25 cellular contexts compared by ENCODE assay signal in genomic region chr17:21464611-21465021, GRCh38.
DNase-seq lines count a peak whose midpoint lies in the region; ATAC-seq and TF ChIP-seq lines count a peak whose summit lies in the region.
"Had no signal": no experiment of that assay in that cellular context is flagged by ENCODE, and none has a peak within 500 bp of the region (broad histone marks: within the 10 kb centered on the region; RNA-seq: fewer than 3 reads in every experiment).

No MANE protein-coding gene starts in this region.

- H3K27me3 ChIP-seq in HUES64 (ENCODE audit: insufficient read depth, low read length): peaks cover 38% of the 10 kb centered on the region
- H3K27me3 ChIP-seq in iPS-15b (ENCODE audit: control insufficient read depth, insufficient read depth, low read length): peaks cover 30% of the 10 kb centered on the region
- H3K27me3 ChIP-seq: pancreas, right lobe of liver had no signal

- H3K36me3 ChIP-seq in HUES64 (ENCODE audit: insufficient read depth, low read length) (no peaks in the 10 kb centered on the region), iPS-15b (ENCODE audit: control insufficient read depth, insufficient read depth, low read length) (no peaks in the 10 kb centered on the region)
- H3K36me3 ChIP-seq: pancreas, right lobe of liver had no signal

- peak overlapping the region; percentile 54; the same call in 1 of the 2 replicates for H3K4me3 ChIP-seq in HUES64 (ENCODE audit: low read length)
- peak overlapping the region; percentile 56 for H3K4me3 ChIP-seq in iPS-15b (ENCODE audit: low read depth, low read length)
- H3K4me3 ChIP-seq: GM12878, pancreas, right lobe of liver had no signal

- no peak overlapping the region for H3K27ac ChIP-seq in HUES64 (ENCODE audit: low read depth, low read length)
- H3K27ac ChIP-seq in caudate nucleus (ENCODE audit: low read depth, low read length): no peak overlapping the region
- H3K27ac ChIP-seq: C4-2B, pancreas, right lobe of liver had no signal

- H3K9me3 Mint-ChIP-seq in natural killer cell: no peaks in the 10 kb centered on the region
- no peaks in the 10 kb centered on the region for H3K9me3 Mint-ChIP-seq in type B pancreatic cell
- H3K9me3 Mint-ChIP-seq: activated naive CD8-positive, alpha-beta T cell treated with anti-CD3 and anti-CD28 coated beads, Interleukin-2, amount 50 U/mL, for 24 hours; activated T-cell treated with anti-CD3 and anti-CD28 coated beads, Interleukin-2, amount 50 U/mL, for 24 hours; stimulated activated effector memory CD8-positive, alpha-beta T cell treated with anti-CD3 and anti-CD28 coated beads, Interleukin-12 subunit alpha, Interleukin-12 subunit beta, amount 100 ng/mL, for 72 hours had no signal

- no peaks in the 10 kb centered on the region for H3K36me3 Mint-ChIP-seq in natural killer cell
- no peaks in the 10 kb centered on the region for H3K36me3 Mint-ChIP-seq in type B pancreatic cell

- no peak for ATAC-seq in natural killer cell
- ATAC-seq in GM18502 (IDR thresholded peaks at IDR 0.05; ENCODE audit: poor library complexity, unreplicated experiment): no peak
- ATAC-seq: activated naive CD8-positive, alpha-beta T cell treated with anti-CD3 and anti-CD28 coated beads, Interleukin-2, amount 50 U/mL, for 24 hours; GM12878; pancreas; stimulated activated effector memory CD8-positive, alpha-beta T cell treated with anti-CD3 and anti-CD28 coated beads, Interleukin-12 subunit alpha, Interleukin-12 subunit beta, amount 100 ng/mL, for 72 hours had no signal

- intact Hi-C loops in natural killer cell (cut with micrococcal nuclease): no loop called here

- no peaks in the 10 kb centered on the region for H3K9me3 ChIP-seq in HUES64 (ENCODE audit: insufficient read depth, low read depth, low read length)
- H3K9me3 ChIP-seq in iPS-15b (ENCODE audit: control insufficient read depth, insufficient read depth, low read length): no peaks in the 10 kb centered on the region
- H3K9me3 ChIP-seq: pancreas, right lobe of liver had no signal

- peaks cover 0 to 7% of the 10 kb centered on the region in 2 donors for H3K27me3 Mint-ChIP-seq in natural killer cell (ENCODE audit: low read depth in 2 of 2)
- peaks cover 84% of the 10 kb centered on the region for H3K27me3 Mint-ChIP-seq in type B pancreatic cell

- H3K27ac Mint-ChIP-seq in natural killer cell (peak overlapping the region; percentile 29 to 78), type B pancreatic cell (no peak overlapping the region)
- H3K27ac Mint-ChIP-seq: activated naive CD8-positive, alpha-beta T cell treated with anti-CD3 and anti-CD28 coated beads, Interleukin-2, amount 50 U/mL, for 24 hours; activated T-cell treated with anti-CD3 and anti-CD28 coated beads, Interleukin-2, amount 50 U/mL, for 24 hours; stimulated activated effector memory CD8-positive, alpha-beta T cell treated with anti-CD3 and anti-CD28 coated beads, Interleukin-12 subunit alpha, Interleukin-12 subunit beta, amount 100 ng/mL, for 72 hours had no signal

- peak overlapping the region; percentile 55 for H3K4me3 Mint-ChIP-seq in natural killer cell
- peak overlapping the region; percentile 71 for H3K4me3 Mint-ChIP-seq in type B pancreatic cell
- H3K4me3 Mint-ChIP-seq: activated naive CD8-positive, alpha-beta T cell treated with anti-CD3 and anti-CD28 coated beads, Interleukin-2, amount 50 U/mL, for 24 hours; activated T-cell treated with anti-CD3 and anti-CD28 coated beads, Interleukin-2, amount 50 U/mL, for 24 hours; stimulated activated effector memory CD8-positive, alpha-beta T cell treated with anti-CD3 and anti-CD28 coated beads, Interleukin-12 subunit alpha, Interleukin-12 subunit beta, amount 100 ng/mL, for 72 hours had no signal

- H3K4me1 Mint-ChIP-seq in natural killer cell (peaks cover 18 to 32% of the 10 kb centered on the region in 2 donors), type B pancreatic cell (ENCODE audit: unreplicated experiment) (peaks cover 17% of the 10 kb centered on the region)

- WGBS in HUES64: 46% methylated on average over 12 of the region's 12 CpGs

- H3K4me1 ChIP-seq in HUES64 (ENCODE audit: insufficient read depth, low read length) (peaks cover 2% of the 10 kb centered on the region; the same call in 1 of the 2 replicates), iPS-15b (ENCODE audit: control insufficient read depth, insufficient read depth, low read length) (peaks cover 3% of the 10 kb centered on the region)
- H3K4me1 ChIP-seq: pancreas, right lobe of liver had no signal

- H3K9ac ChIP-seq in HUES64 (ENCODE audit: low read depth, low read length): no peak overlapping the region
- no peak overlapping the region for H3K9ac ChIP-seq in iPS-15b (ENCODE audit: low read depth, low read length)

- DNase-seq in natural killer cell (no peak), type B pancreatic cell (ENCODE audit: extremely low spot score, unreplicated experiment) (no peak), caudate nucleus (lab: John Stamatoyannopoulos, UW) (no peak), GF-D8 (lab: John Stamatoyannopoulos, UW) (no peak)
- DNase-seq: activated CD4-positive, alpha-beta T cell treated with anti-CD3 and anti-CD28 coated beads for 48 hours; activated gamma-delta T cell; activated naive CD8-positive, alpha-beta T cell treated with anti-CD3 and anti-CD28 coated beads, Interleukin-2, amount 50 U/mL, for 24 hours; activated T-cell treated with anti-CD3 and anti-CD28 coated beads, Interleukin-2, amount 50 U/mL, for 24 hours; cerebellar nuclear complex; dorsolateral prefrontal cortex; mammary epithelial cell; NCI-H1105; NCI-H2029 treated with DMSO at 0.1 percent for 48 hours; NCI-H526; NK-92 treated with Interleukin-12 subunit alpha and Interleukin-12 subunit beta, amount 100 ng/mL, for 24 hours; pancreas; right lobe of liver; SHP77; stimulated activated CD4-positive, alpha-beta T cell treated with anti-CD3 and anti-CD28 coated beads, Interleukin-4, amount 100 ng/mL, for 24 hours had no signal

- no peak for TF ChIP-seq CTCF in natural killer cell (IDR thresholded peaks at IDR 0.05)
- TF ChIP-seq CTCF in type B pancreatic cell (conservative IDR thresholded peaks at IDR 0.05): no peak
